ENCODE assay signal across 10 cellular contexts in the genomic region with DNA sequence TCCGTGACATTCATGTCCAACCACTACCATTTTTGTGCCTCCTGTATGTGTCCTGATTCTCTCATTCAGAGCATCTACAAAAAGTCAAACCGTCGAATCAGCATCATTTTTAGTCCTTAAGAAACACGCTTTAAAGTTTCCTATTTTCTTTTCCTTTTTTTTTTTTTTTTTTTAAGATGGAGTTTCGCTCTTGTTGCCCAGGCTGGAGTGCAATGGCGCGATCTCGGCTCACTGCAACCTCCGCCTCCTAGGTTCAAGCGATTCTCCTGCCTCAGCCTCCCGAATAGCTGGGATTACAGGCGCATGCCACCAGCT. TPM values are rescaled to one million over a fixed set of nuclear protein-coding genes. Genes with fewer than 3 reads are reported as not detected.
DNase-seq lines count a peak whose midpoint lies in the region; ATAC-seq and TF ChIP-seq lines count a peak whose summit lies in the region.
"Not testable (repeated sequence)": the region's sequence is repeated elsewhere in the genome, so short reads cannot be mapped to it uniquely, and the experiment has no call there.
"Had no signal": no experiment of that assay in that cellular context is flagged by ENCODE, and none has a peak within 500 bp of the region (broad histone marks: within the 10 kb centered on the region; RNA-seq: fewer than 3 reads in every experiment).

No MANE protein-coding gene starts in this region.

- H3K9me2 ChIP-seq in DOHH2 (replicated peaks; ENCODE audit: control insufficient read depth, low read length): not testable (repeated sequence)

- not testable (repeated sequence) for H4K20me1 ChIP-seq in DOHH2 (ENCODE audit: control insufficient read depth, insufficient read depth, low read depth, low read length)

- H3K27me3 Mint-ChIP-seq in activated naive CD4-positive, alpha-beta T cell treated with anti-CD3 and anti-CD28 coated beads, Interleukin-2, amount 50 U/mL, for 24 hours: not testable (repeated sequence)
- H3K27me3 Mint-ChIP-seq in naive thymus-derived CD8-positive, alpha-beta T cell: peaks cover 0 to 46% (median 22%) of the 10 kb centered on the region in 5 donors

- not testable (repeated sequence) for H3K36me3 Mint-ChIP-seq in activated naive CD4-positive, alpha-beta T cell treated with anti-CD3 and anti-CD28 coated beads, Interleukin-2, amount 50 U/mL, for 24 hours; naive thymus-derived CD8-positive, alpha-beta T cell

- not testable (repeated sequence) for H3K36me3 ChIP-seq in DOHH2 (ENCODE audit: control insufficient read depth, low read length); gastroesophageal sphincter; skeletal muscle satellite cell (ENCODE audit: insufficient read depth, low read length)
- peaks cover 18% of the 10 kb centered on the region for H3K36me3 ChIP-seq in SJSA1

- not testable (repeated sequence) for H3K9me3 Mint-ChIP-seq in activated naive CD4-positive, alpha-beta T cell treated with anti-CD3 and anti-CD28 coated beads, Interleukin-2, amount 50 U/mL, for 24 hours; naive thymus-derived CD8-positive, alpha-beta T cell

- not testable (repeated sequence) for H3K79me2 ChIP-seq in DOHH2 (ENCODE audit: control insufficient read depth, low read length)

- POLR2A ChIA-PET in naive thymus-derived CD8-positive, alpha-beta T cell (lab: Charles Lee): not testable (repeated sequence)

- peak overlapping the region; percentile 39 for H3K4me3 Mint-ChIP-seq in activated naive CD4-positive, alpha-beta T cell treated with anti-CD3 and anti-CD28 coated beads, Interleukin-2, amount 50 U/mL, for 24 hours
- peak overlapping the region in 7 of 10 donors; percentile 13 to 88 (median 46) for H3K4me3 Mint-ChIP-seq in naive thymus-derived CD8-positive, alpha-beta T cell

- not testable (repeated sequence) for H3F3A ChIP-seq in DOHH2 (ENCODE audit: control insufficient read depth, insufficient read depth)

- DNase-seq in SJSA1 (ENCODE audit: low read depth in 1 of 2, low spot score in 2 of 2); coronary artery (ENCODE audit: low spot score); naive thymus-derived CD8-positive, alpha-beta T cell: not testable (repeated sequence)

- H3K27ac ChIP-seq in 22Rv1: peak overlapping the region; percentile 97
- H3K27ac ChIP-seq in DOHH2 (ENCODE audit: low read depth, low read length): not testable (repeated sequence)
- peak overlapping the region; percentile 88 for H3K27ac ChIP-seq in SJSA1
- H3K27ac ChIP-seq in coronary artery: peak overlapping the region; percentile 89 to 99
- peak overlapping the region; percentile 72 to 95 (median 93) for H3K27ac ChIP-seq in gastroesophageal sphincter

- not testable (repeated sequence) for ATAC-seq in gastroesophageal sphincter; naive thymus-derived CD8-positive, alpha-beta T cell

- H3K4me2 ChIP-seq in DOHH2 (ENCODE audit: low read length) (peak overlapping the region; percentile 84; the same call in 1 of the 2 replicates), skeletal muscle satellite cell (ENCODE audit: low read length) (peak overlapping the region; percentile 97)

- H3K9me3 ChIP-seq in DOHH2 (ENCODE audit: control insufficient read depth, insufficient read depth, low read length); SJSA1 (replicated peaks); gastroesophageal sphincter; skeletal muscle satellite cell (replicated peaks; ENCODE audit: low read length): not testable (repeated sequence)

- not testable (repeated sequence) for H3K4me1 Mint-ChIP-seq in activated naive CD4-positive, alpha-beta T cell treated with anti-CD3 and anti-CD28 coated beads, Interleukin-2, amount 50 U/mL, for 24 hours
- peaks cover 0 to 14% (median 7%) of the 10 kb centered on the region in 4 donors for H3K4me1 Mint-ChIP-seq in naive thymus-derived CD8-positive, alpha-beta T cell

- not testable (repeated sequence) for H3K4me3 ChIP-seq in DOHH2 (ENCODE audit: low read length)
- H3K4me3 ChIP-seq in SJSA1: peak overlapping the region; percentile 93
- H3K4me3 ChIP-seq in coronary artery: peak overlapping the region; percentile 90
- peak overlapping the region; percentile 52 to 87 for H3K4me3 ChIP-seq in gastroesophageal sphincter
- H3K4me3 ChIP-seq in skeletal muscle satellite cell (ENCODE audit: low read length): peak overlapping the region; percentile 72

- peaks cover 20% of the 10 kb centered on the region for H3K4me1 ChIP-seq in DOHH2 (ENCODE audit: control insufficient read depth, low read length)
- peaks cover 62% of the 10 kb centered on the region for H3K4me1 ChIP-seq in SJSA1 (replicated peaks)
- H3K4me1 ChIP-seq in gastroesophageal sphincter: peaks cover 0 to 38% (median 5%) of the 10 kb centered on the region in 3 donors
- H3K4me1 ChIP-seq in skeletal muscle satellite cell (ENCODE audit: control insufficient read depth, insufficient read depth, low read length): peaks cover 50% of the 10 kb centered on the region

- 89 to 100% methylated on average over 1 to 10 of the region's 12 CpGs for WGBS in gastroesophageal sphincter (ENCODE audit: low coverage in 1 of 2), 2 donors

- TF ChIP-seq CTCF in 22Rv1 (IDR thresholded peaks at IDR 0.05); DOHH2 (IDR thresholded peaks at IDR 0.05; ENCODE audit: low read depth, low read length, poor library complexity, severe bottlenecking); coronary artery (IDR thresholded peaks at IDR 0.05); gastroesophageal sphincter (IDR thresholded peaks at IDR 0.05): not testable (repeated sequence)

- H3K9ac ChIP-seq in skeletal muscle satellite cell (ENCODE audit: low read depth, low read length): peak overlapping the region; percentile 83

- peaks cover 13% of the 10 kb centered on the region for H3K27me3 ChIP-seq in DOHH2 (ENCODE audit: control insufficient read depth, low read length)
- not testable (repeated sequence) for H3K27me3 ChIP-seq in SJSA1 (replicated peaks); gastroesophageal sphincter; skeletal muscle satellite cell (ENCODE audit: control insufficient read depth, insufficient read depth, low read length)

- H3K27ac Mint-ChIP-seq in activated naive CD4-positive, alpha-beta T cell treated with anti-CD3 and anti-CD28 coated beads, Interleukin-2, amount 50 U/mL, for 24 hours; naive thymus-derived CD8-positive, alpha-beta T cell: not testable (repeated sequence)

- not testable (repeated sequence) for TF ChIP-seq EP300 in gastroesophageal sphincter (IDR thresholded peaks at IDR 0.05)

- not testable (repeated sequence) for TF ChIP-seq POLR2A in gastroesophageal sphincter (IDR thresholded peaks at IDR 0.05)

RNA-seq across cellular contexts. Expression of a gene that starts 1.8 kb away (rescaled TPM):
- total RNA-seq in SJSA1 (2014; rRNA removed; shearing (Covaris generic)): 55.7 and 143 TPM in 2 replicates
- total RNA-seq in gastroesophageal sphincter: 10 to 100 TPM; 17.9 to 33.3 (median 29.6) TPM
- total RNA-seq in naive thymus-derived CD8-positive, alpha-beta T cell: 1 to 10 TPM; 1.4 to 1.8 TPM
- polyA plus RNA-seq in naive thymus-derived CD8-positive, alpha-beta T cell: under 1 TPM; 0.33 to 0.43 (median 0.37) TPM
- total RNA-seq in skeletal muscle satellite cell (2012; rRNA removed): 30.6 and 34.7 TPM in 2 replicates

RNA-seq across cellular contexts. Expression of a gene that starts 35.5 kb away (rescaled TPM):
- 0.28 TPM in 1 of 2 replicates, not detected in the other for total RNA-seq in SJSA1 (2014; rRNA removed; shearing (Covaris generic))
- under 1 TPM in 1 of 4 donors, not detected in 3; 0.69 TPM for total RNA-seq in gastroesophageal sphincter
- not detected for total RNA-seq in naive thymus-derived CD8-positive, alpha-beta T cell
- not detected for polyA plus RNA-seq in naive thymus-derived CD8-positive, alpha-beta T cell
- 1.1 and 3.5 TPM in 2 replicates for total RNA-seq in skeletal muscle satellite cell (2012; rRNA removed)
- total RNA-seq: left lobe of liver, occipital lobe had no signal

Comparison
In these comparisons a context has a peak if more than half of its experiments do, and no peak if none do; other contexts are left out.
1. RNA of a gene that starts 1.8 kb away (total RNA-seq): 55.7 to 143 TPM in SJSA1 and 17.9 to 33.3 TPM in gastroesophageal sphincter; 1.4 to 1.8 TPM in naive thymus-derived CD8-positive, alpha-beta T cell; every median in the first group is over 4 times any median in the second.